ENCODE assay signal across 25 cellular contexts in genomic region chr13:113472355-113473025, GRCh38. TPM values are rescaled to one million over a fixed set of nuclear protein-coding genes. Genes with fewer than 3 reads are reported as not detected.
DNase-seq lines count a peak whose midpoint lies in the region; ATAC-seq and TF ChIP-seq lines count a peak whose summit lies in the region.
"Had no signal": no experiment of that assay in that cellular context is flagged by ENCODE, and none has a peak within 500 bp of the region (broad histone marks: within the 10 kb centered on the region; RNA-seq: fewer than 3 reads in every experiment).

No MANE protein-coding gene starts in this region.

- 80 to 87% (median 85%) methylated on average over 26 to 28 of the region's 28 CpGs for WGBS in adrenal gland, 4 donors

- DNase-seq in adrenal gland = peak in 5 of 7 donors; percentile 39 to 81 (median 55)
- DNase-seq in Right ventricle myocardium superior = no peak
- DNase-seq in lower lobe of right lung = no peak
- DNase-seq in T-helper 2 cell = no peak
- DNase-seq in nucleus accumbens (lab: John Stamatoyannopoulos, UW) = no peak
- no peak for DNase-seq in NCI-H345 treated with DMSO at 0.1 percent for 48 hours (lab: John Stamatoyannopoulos, UW; ENCODE audit: unreplicated experiment)
- no peak for DNase-seq in GM10266 (ENCODE audit: extremely low spot score)
- DNase-seq: activated CD4-positive, alpha-beta T cell treated with anti-CD3 and anti-CD28 coated beads for 1 hour; activated CD8-positive, alpha-beta memory T cell treated with anti-CD3 and anti-CD28 coated beads for 24 hours; activated naive CD4-positive, alpha-beta T cell; activated T-cell treated with anti-CD3 and anti-CD28 coated beads, Interleukin-2, amount 50 U/mL, for 4 hours; Calu3; colonic mucosa; DND-41; H7; midbrain; naive thymus-derived CD8-positive, alpha-beta T cell; NCI-H187; NCI-H69; pancreas; stimulated activated CD8-positive, alpha-beta memory T cell treated with anti-CD3 and anti-CD28 coated beads, Interleukin-4, amount 100 ng/mL, for 48 hours had no signal

- TF ChIP-seq CTCF in adrenal gland (IDR thresholded peaks at IDR 0.05) (peak in 1 of 6 experiments; percentile 29), lower lobe of right lung (IDR thresholded peaks at IDR 0.05) (no peak), GM10266 (IDR thresholded peaks at IDR 0.05; ENCODE audit: control insufficient read depth, insufficient read depth, low read depth, missing control alignments) (no peak)

- intact Hi-C loops in adrenal gland (cut with DNase I) (no loop called here), Right ventricle myocardium superior (cut with DNase I) (no loop called here), lower lobe of right lung (cut with DNase I) (no loop called here)

- H3K4me3 ChIP-seq in adrenal gland (no peak overlapping the region), lower lobe of right lung (peak overlapping the region; percentile 32), subcutaneous abdominal adipose tissue (ENCODE audit: low read depth in 1 of 5, low read length in 5 of 5) (peak overlapping the region in 3 of 5 donors; percentile 19 to 42 (median 22))
- H3K4me3 ChIP-seq: BLaER1, breast epithelium, colonic mucosa, pancreas had no signal

- peak overlapping the region in 1 of 5 donors; percentile 42 for H3K27ac ChIP-seq in adrenal gland
- peak overlapping the region; percentile 65 for H3K27ac ChIP-seq in lower lobe of right lung
- peak overlapping the region; percentile 30 for H3K27ac ChIP-seq in subcutaneous abdominal adipose tissue (ENCODE audit: low read depth, low read length)
- H3K27ac ChIP-seq: BLaER1, colonic mucosa, HL-60, pancreas had no signal

- H3K9ac ChIP-seq in subcutaneous abdominal adipose tissue (ENCODE audit: low read length in 5 of 5) = peak overlapping the region in 1 of 5 donors; percentile 51
- H3K9ac ChIP-seq: BLaER1 had no signal

- ATAC-seq in Right ventricle myocardium superior (ENCODE audit: poor library complexity) (peak; percentile 18), lower lobe of right lung (peak; percentile 46 to 57)
- ATAC-seq: activated T-cell treated with anti-CD3 and anti-CD28 coated beads, Interleukin-2, amount 50 U/mL, for 4 hours; naive thymus-derived CD8-positive, alpha-beta T cell; pancreas had no signal

- H3K36me3 ChIP-seq in adrenal gland (replicated peaks in 1 of 2) (peaks cover 0 to 17% of the 10 kb centered on the region in 2 donors), lower lobe of right lung (peaks cover 49% of the 10 kb centered on the region), subcutaneous abdominal adipose tissue (ENCODE audit: control insufficient read depth in 5 of 5, insufficient read depth in 5 of 5, low read length in 5 of 5) (peaks cover 0 to 32% (median 27%) of the 10 kb centered on the region in 5 donors)
- H3K36me3 ChIP-seq: breast epithelium, colonic mucosa had no signal

- no peaks in the 10 kb centered on the region for H3K4me1 ChIP-seq in adrenal gland (replicated peaks in 1 of 2)
- peaks cover 12% of the 10 kb centered on the region for H3K4me1 ChIP-seq in lower lobe of right lung
- H3K4me1 ChIP-seq in subcutaneous abdominal adipose tissue (ENCODE audit: control insufficient read depth in 5 of 5, insufficient read depth in 5 of 5, low read length in 5 of 5) = peaks cover 0 to 27% (median 5%) of the 10 kb centered on the region in 5 donors
- H3K4me1 ChIP-seq: breast epithelium, colonic mucosa, pancreas had no signal

- H3K27me3 ChIP-seq in adrenal gland (no peaks in the 10 kb centered on the region), lower lobe of right lung (ENCODE audit: low read depth) (no peaks in the 10 kb centered on the region), subcutaneous abdominal adipose tissue (ENCODE audit: control insufficient read depth in 5 of 5, insufficient read depth in 4 of 5, low read length in 5 of 5) (no peaks in the 10 kb centered on the region)
- H3K27me3 ChIP-seq: BLaER1, breast epithelium, colonic mucosa, pancreas had no signal

- TF ChIP-seq POLR2A in adrenal gland (IDR thresholded peaks at IDR 0.05) = peak in 1 of 2 donors; percentile 12

- H3K9me3 ChIP-seq in adrenal gland (replicated peaks in 1 of 3) (no peaks in the 10 kb centered on the region), lower lobe of right lung (no peaks in the 10 kb centered on the region), subcutaneous abdominal adipose tissue (ENCODE audit: control insufficient read depth in 5 of 5, low read length in 5 of 5) (no peaks in the 10 kb centered on the region)
- H3K9me3 ChIP-seq: BLaER1, breast epithelium, colonic mucosa, pancreas had no signal

RNA-seq across cellular contexts. Expression of gene DCUN1D2, which starts 18.0 kb away (rescaled TPM):
- total RNA-seq in adrenal gland (10 to 100 TPM in 7 of 8 donors, 1 to 10 TPM in 1; 8.1 to 23.5 (median 17.4) TPM), Right ventricle myocardium superior (196 TPM), lower lobe of right lung (16.8 TPM)
- 10 to 100 TPM in 2 of 3 donors, 1 to 10 TPM in 1; 9.4 to 28.0 (median 21.7) TPM for polyA plus RNA-seq in adrenal gland

RNA-seq across cellular contexts. Expression of gene ADPRHL1, which starts 19.2 kb away (rescaled TPM):
- total RNA-seq in adrenal gland (10 to 100 TPM in 2 of 8 donors, 1 to 10 TPM in 6; 2.7 to 14.2 (median 4.5) TPM), Right ventricle myocardium superior (506 TPM), lower lobe of right lung (2.7 TPM)
- 1 to 10 TPM; 2.0 to 4.2 (median 3.3) TPM for polyA plus RNA-seq in adrenal gland

Comparison
In these comparisons a context has a peak if more than half of its experiments do, and no peak if none do; other contexts are left out.
1. DNase-seq: peak in adrenal gland (5 of 7); none in Right ventricle myocardium superior (single experiment), lower lobe of right lung (single experiment), T-helper 2 cell (0 of 5), nucleus accumbens (0 of 56), NCI-H345 treated with DMSO at 0.1 percent for 48 hours (single experiment) and GM10266 (single experiment).
2. H3K4me3 ChIP-seq: peak in lower lobe of right lung (single experiment) and subcutaneous abdominal adipose tissue (3 of 5); none in adrenal gland (0 of 4).
3. RNA of gene ADPRHL1, which starts 19.2 kb away (total RNA-seq): 506 TPM in Right ventricle myocardium superior (single experiment); 2.7 to 14.2 TPM in adrenal gland and 2.7 TPM in lower lobe of right lung (single experiment); every median in the first group is over 10 times any median in the second.